Comparison of ENCODE assay signal across 17 cellular contexts in the genomic region with DNA sequence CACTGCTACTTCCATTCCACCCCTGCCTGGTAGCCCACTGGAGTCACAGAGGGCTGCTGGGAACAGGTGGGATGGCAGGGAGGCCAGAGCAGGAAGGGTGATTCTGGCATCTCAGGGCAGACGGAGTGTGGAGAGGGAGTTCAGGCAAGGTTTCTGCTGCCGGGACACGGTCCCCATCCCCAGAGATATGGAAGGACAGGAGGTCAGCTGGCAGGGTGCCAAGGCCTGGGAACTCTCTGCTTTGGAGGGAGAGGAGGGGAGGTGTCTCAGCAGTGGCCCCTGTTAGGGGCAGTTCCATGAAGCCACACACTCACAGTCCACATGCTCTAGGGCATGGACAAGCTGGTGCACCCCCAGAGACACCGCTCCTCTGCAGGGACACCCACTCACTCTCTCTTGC.
DNase-seq lines count a peak whose midpoint lies in the region; ATAC-seq, FAIRE-seq and TF ChIP-seq lines count a peak whose summit lies in the region.
"Had no signal": no experiment of that assay in that cellular context is flagged by ENCODE, and none has a peak within 500 bp of the region (broad histone marks: within the 10 kb centered on the region; RNA-seq: fewer than 3 reads in every experiment).

No MANE protein-coding gene starts in this region.

- ATAC-seq in HG03432 (IDR thresholded peaks at IDR 0.05; ENCODE audit: unreplicated experiment): no peak
- ATAC-seq in HG02885 (IDR thresholded peaks at IDR 0.05; ENCODE audit: poor library complexity, unreplicated experiment): no peak

- no peak overlapping the region for H2BK20ac ChIP-seq in H1 (ENCODE audit: low read length)

- H3K4me1 ChIP-seq in HEK293 (ENCODE audit: control insufficient read depth, insufficient read depth, low read length): peaks cover 12% of the 10 kb centered on the region
- H3K4me1 ChIP-seq in H1 (replicated peaks in 1 of 4; ENCODE audit: control insufficient read depth in 3 of 4, insufficient read depth in 4 of 4, low read length in 3 of 4): peaks cover 0 to 10% (median 2%) of the 10 kb centered on the region in 4 experiments; a peak in 4 of 7 replicates
- peaks cover 0 to under 1% (median 0%) of the 10 kb centered on the region in 6 donors for H3K4me1 ChIP-seq in spleen

- no peak overlapping the region for H3K4me2 ChIP-seq in H1 (ENCODE audit: insufficient read depth in 1 of 2, low read depth in 2 of 2, low read length in 2 of 2)
- H3K4me2 ChIP-seq: KMS-11 had no signal

- H3K9me3 ChIP-seq in HEK293 (ENCODE audit: control insufficient read depth, insufficient read depth, low read depth, low read length) (no peaks in the 10 kb centered on the region; the same call in 1 of the 2 replicates), H1 (ENCODE audit: insufficient read depth in 2 of 2, low read depth in 1 of 2, low read length in 1 of 2) (no peaks in the 10 kb centered on the region), spleen (no peaks in the 10 kb centered on the region)

- no peak for TF ChIP-seq RAD21 in H1 (IDR thresholded peaks at IDR 0.05 in 1 of 2, conservative IDR thresholded peaks at IDR 0.05 in 1 of 2; ENCODE audit: low read depth in 2 of 2, low read length in 2 of 2)

- peak; percentile 26 for DNase-seq in NCI-H82 (lab: John Stamatoyannopoulos, UW)
- no peak for DNase-seq in NCI-H82 treated with DMSO at 0.1 percent for 48 hours (lab: John Stamatoyannopoulos, UW; ENCODE audit: unreplicated experiment)
- no peak for DNase-seq in H1 (ENCODE audit: low read depth in 1 of 2, low spot score in 2 of 2)
- DNase-seq in spleen: peak; percentile 37
- no peak for DNase-seq in NCI-H146 (lab: John Stamatoyannopoulos, UW)
- DNase-seq: 8988T; CD4-positive, CD25-positive, alpha-beta regulatory T cell; DMS 273 treated with DMSO at 0.1 percent for 48 hours; DND-41; GM23248; NCI-H187 treated with DMSO at 0.1 percent for 48 hours; NCI-H526 treated with DMSO at 0.1 percent for 48 hours; SIG-M5 had no signal

- H4K5ac ChIP-seq in H1 (ENCODE audit: insufficient read length, low read depth, low read length): no peak overlapping the region

- H3K4ac ChIP-seq in H1 (replicated peaks; ENCODE audit: insufficient read length, low read depth, low read length): no peak overlapping the region

- TF ChIP-seq EP300 in H1 (IDR thresholded peaks at IDR 0.05; ENCODE audit: borderline replicate concordance in 1 of 2, low read depth in 2 of 2, low read length in 2 of 2): no peak

- H3K27ac ChIP-seq in HEK293 (ENCODE audit: extremely low read depth, low read depth, low read length): no peak overlapping the region
- H3K27ac ChIP-seq in H1 (ENCODE audit: low read depth, low read length): no peak overlapping the region
- H3K27ac ChIP-seq in spleen: no peak overlapping the region
- H3K27ac ChIP-seq: GM23248, KMS-11 had no signal

- 100% methylated on average over 4 of the region's 4 CpGs; no CpG with 5 or more reads in 1 of the 2 experiments for WGBS in H1 (ENCODE audit: extremely low coverage in 1 of 2, insufficient coverage in 1 of 2, insufficient read length in 1 of 2, insufficient replicate concordance in 2 of 2, low coverage in 1 of 2, low lambda C conversion rate in 2 of 2, missing lambda C conversion rate in 1 of 2), 2 experiments
- 59 to 70% (median 65%) methylated on average over 4 of the region's 4 CpGs for WGBS in spleen, 5 donors

- H2AK5ac ChIP-seq in H1 (ENCODE audit: low read depth, low read length): no peak overlapping the region

- H2BK5ac ChIP-seq in H1 (ENCODE audit: low read depth, low read length): no peak overlapping the region

- no peak for FAIRE-seq in H1 (lab: Jason Lieb, UNC)

- H3K79me1 ChIP-seq in H1 (ENCODE audit: low read depth, low read length): peaks cover 2% of the 10 kb centered on the region; the same call in 1 of the 2 replicates

- no peak overlapping the region for H3K23ac ChIP-seq in H1 (ENCODE audit: insufficient read length)

- H3K9ac ChIP-seq in H1 (replicated peaks in 1 of 4; ENCODE audit: extremely low read depth in 1 of 4, low read depth in 3 of 4, low read length in 3 of 4): no peak overlapping the region
- H3K9ac ChIP-seq: GM23248, KMS-11 had no signal

- H3K4me3 ChIP-seq in HEK293 (ENCODE audit: low read depth, low read length): no peak overlapping the region
- H3K4me3 ChIP-seq in H1 (ENCODE audit: extremely low read depth in 1 of 4, insufficient read depth in 2 of 4, low read depth in 3 of 4, low read length in 4 of 4): no peak overlapping the region
- no peak overlapping the region for H3K4me3 ChIP-seq in spleen
- H3K4me3 ChIP-seq: GM23248 had no signal

- H3K18ac ChIP-seq in H1 (ENCODE audit: extremely low read depth, low read length): no peak overlapping the region

- POLR2A ChIA-PET in HEK293 (lab: Yijun Ruan, JAX) (no interaction called here), H1 (lab: Charles Lee; ENCODE audit: partially characterized antibody) (no interaction called here)

- no peak overlapping the region for H4K91ac ChIP-seq in H1 (replicated peaks; ENCODE audit: insufficient read length, low read length)

- H3K23me2 ChIP-seq in H1 (ENCODE audit: low read depth, low read length): no peaks in the 10 kb centered on the region

- no peak overlapping the region for H3K14ac ChIP-seq in H1 (ENCODE audit: insufficient read length)

- intact Hi-C loops in spleen (cut with DNase I; ENCODE audit: low total_unique reads): no loop called here

- no peaks in the 10 kb centered on the region for H3K36me3 ChIP-seq in HEK293 (ENCODE audit: control insufficient read depth in 2 of 2, insufficient read depth in 1 of 2, low read length in 2 of 2)
- H3K36me3 ChIP-seq in H1 (ENCODE audit: control insufficient read depth in 2 of 4, insufficient read depth in 4 of 4, low read length in 3 of 4): no peaks in the 10 kb centered on the region
- H3K36me3 ChIP-seq in spleen: no peaks in the 10 kb centered on the region

- no peak overlapping the region for H2BK15ac ChIP-seq in H1 (ENCODE audit: low read length)

- H2AFZ ChIP-seq in H1 (ENCODE audit: low read length): no peak overlapping the region
- H2AFZ ChIP-seq: GM23248 had no signal

- H3K79me2 ChIP-seq in H1 (ENCODE audit: control insufficient read depth in 1 of 2, insufficient read depth in 2 of 2, low read length in 2 of 2): no peaks in the 10 kb centered on the region

- H4K8ac ChIP-seq in H1 (ENCODE audit: extremely low read depth, insufficient read depth, low read length): peak overlapping the region; percentile 46; the same call in 1 of the 2 replicates

- H3K27me3 ChIP-seq in H1 (replicated peaks in 1 of 4; ENCODE audit: control insufficient read depth in 3 of 4, extremely low read depth in 1 of 4, insufficient read depth in 3 of 4, low read length in 3 of 4) (no peaks in the 10 kb centered on the region), spleen (replicated peaks in 1 of 7) (peaks cover 0 to 44% (median 3%) of the 10 kb centered on the region in 7 donors)

- H2BK12ac ChIP-seq in H1 (ENCODE audit: low read depth, low read length): no peak overlapping the region

- H2BK120ac ChIP-seq in H1 (replicated peaks; ENCODE audit: low read depth, low read length): no peak overlapping the region

- no peak overlapping the region for H3K56ac ChIP-seq in H1 (replicated peaks; ENCODE audit: insufficient read length, low read depth, low read length)

- TF ChIP-seq POLR2A in H1 (IDR thresholded peaks at IDR 0.05; ENCODE audit: control extremely low read depth in 1 of 2, low read depth in 2 of 2, low read length in 2 of 2) (no peak), spleen (IDR thresholded peaks at IDR 0.05) (no peak)

- TF ChIP-seq CTCF in HEK293 (tag by site-specific recombination; IDR thresholded peaks at IDR 0.05): no peak
- no peak for TF ChIP-seq CTCF in H1 (IDR thresholded peaks at IDR 0.05; ENCODE audit: control extremely low read depth in 1 of 3, insufficient read depth in 1 of 3, low read depth in 1 of 3, low read length in 3 of 3)
- no peak for TF ChIP-seq CTCF in spleen (IDR thresholded peaks at IDR 0.05 in 8 of 11, conservative IDR thresholded peaks at IDR 0.05 in 3 of 11)

- CTCF ChIA-PET in HEK293 (lab: Yijun Ruan, JAX) (no interaction called here), H1 (lab: Charles Lee; ENCODE audit: partially characterized antibody) (interaction anchor here (1.0 kb wide), 1 partner anchor 20 kb away, joined by 3 read pairs; no protein-coding TSS in a partner anchor)

- peaks cover 2 to 7% of the 10 kb centered on the region in 2 experiments for H4K20me1 ChIP-seq in H1 (replicated peaks in 1 of 2; ENCODE audit: control insufficient read depth in 1 of 2, insufficient read depth in 2 of 2, low read length in 2 of 2)

TF ChIP-seq in HEK293, 187 proteins besides CTCF, POLR2A, EP300 and RAD21 (continues in another document):
- TF ChIP-seq ZNF623 (tag by site-specific recombination; IDR thresholded peaks at IDR 0.05) (no peak), ZNF19 (tag by site-specific recombination; IDR thresholded peaks at IDR 0.05; ENCODE audit: low read depth) (no peak), ZNF404 (tag by site-specific recombination; IDR thresholded peaks at IDR 0.05) (no peak), ZNF707 (tag by site-specific recombination; IDR thresholded peaks at IDR 0.05) (no peak), GFI1B (tag by site-specific recombination; IDR thresholded peaks at IDR 0.05) (no peak), ZNF112 (tag by site-specific recombination; IDR thresholded peaks at IDR 0.05) (peak; percentile 52; the same call in 1 of the 2 replicates), ZNF843 (tag by site-specific recombination; IDR thresholded peaks at IDR 0.05) (no peak), ZNF146 (tag by site-specific recombination; IDR thresholded peaks at IDR 0.05) (no peak)

TF ChIP-seq in H1, 55 proteins besides CTCF, POLR2A, EP300 and RAD21:
- no peak for TF ChIP-seq CTBP2 (IDR thresholded peaks at IDR 0.05; ENCODE audit: borderline replicate concordance, insufficient read depth, insufficient read length, low read length)

Comparison
In these comparisons a context has a peak if more than half of its experiments do, and no peak if none do; other contexts are left out.
1. DNase-seq: peak in NCI-H82 (single experiment) and spleen (single experiment); none in NCI-H82 treated with DMSO at 0.1 percent for 48 hours (single experiment), H1 (0 of 2) and NCI-H146 (single experiment).